Comparison of ENCODE assay signal across 11 cellular contexts in genomic region chr1:66532214-66532613, GRCh38. TPM values are rescaled to one million over a fixed set of nuclear protein-coding genes. Genes with fewer than 3 reads are reported as not detected.
DNase-seq lines count a peak whose midpoint lies in the region; ATAC-seq and TF ChIP-seq lines count a peak whose summit lies in the region.
"Had no signal": no experiment of that assay in that cellular context is flagged by ENCODE, and none has a peak within 500 bp of the region (broad histone marks: within the 10 kb centered on the region; RNA-seq: fewer than 3 reads in every experiment).

No MANE protein-coding gene starts in this region.

- WGBS in esophagus squamous epithelium, 2 donors = 42 to 62% methylated on average over 1 of the region's 1 CpG

- H3K9me3 ChIP-seq in esophagus squamous epithelium (no peaks in the 10 kb centered on the region), osteoblast (ENCODE audit: low read depth, low read length) (no peaks in the 10 kb centered on the region)
- H3K9me3 ChIP-seq: body of pancreas, SJSA1 had no signal

- H3K4me2 ChIP-seq in osteoblast (ENCODE audit: insufficient read depth, low read length) = peak overlapping the region; percentile 87

- H3K36me3 ChIP-seq in esophagus squamous epithelium (no peaks in the 10 kb centered on the region), osteoblast (ENCODE audit: insufficient read depth, low read length) (no peaks in the 10 kb centered on the region)
- H3K36me3 ChIP-seq: SJSA1 had no signal

- no peak for TF ChIP-seq CTCF in esophagus squamous epithelium (IDR thresholded peaks at IDR 0.05)
- TF ChIP-seq CTCF in osteoblast (IDR thresholded peaks at IDR 0.05; ENCODE audit: extremely low read depth, low read depth, low read length) = no peak

- no peaks in the 10 kb centered on the region for H3K36me3 Mint-ChIP-seq in stimulated activated naive CD8-positive, alpha-beta T cell treated with anti-CD3 and anti-CD28 coated beads, Interleukin-15, Interleukin-2, amounts not matched to agents 100 ng/mL and 50 ng/mL, for 24 hours (ENCODE audit: low read depth)

- TF ChIP-seq POLR2A in esophagus squamous epithelium (IDR thresholded peaks at IDR 0.05) = no peak

- DNase-seq in stimulated activated naive CD8-positive, alpha-beta T cell treated with anti-CD3 and anti-CD28 coated beads, Interleukin-15, Interleukin-2, amounts not matched to agents 100 U/mL and 50 U/mL, for 24 hours = no peak
- DNase-seq in esophagus squamous epithelium (lab: John Stamatoyannopoulos, UW) (no peak), osteoblast (ENCODE audit: insufficient read length, low spot score, missing footprints) (peak; percentile 32), KBM-7 (no peak)
- no peak for DNase-seq in stimulated activated CD4-positive, alpha-beta T cell treated with anti-CD3 and anti-CD28 coated beads, Interleukin-4, amount 100 ng/mL, for 24 hours
- no peak for DNase-seq in stimulated activated CD4-positive, alpha-beta T cell treated with anti-CD3 and anti-CD28 coated beads, Interleukin-4, amount 100 ng/mL, for 1 hour
- DNase-seq: body of pancreas had no signal

- no peak for ATAC-seq in stimulated activated naive CD8-positive, alpha-beta T cell treated with anti-CD3 and anti-CD28 coated beads, Interleukin-15, Interleukin-2, amounts not matched to agents 100 U/mL and 50 U/mL, for 24 hours
- ATAC-seq in GM19455 (IDR thresholded peaks at IDR 0.05; ENCODE audit: unreplicated experiment) = no peak

- peaks cover 50% of the 10 kb centered on the region for H3K27me3 Mint-ChIP-seq in stimulated activated naive CD8-positive, alpha-beta T cell treated with anti-CD3 and anti-CD28 coated beads, Interleukin-15, Interleukin-2, amounts not matched to agents 100 ng/mL and 50 ng/mL, for 24 hours

- intact Hi-C loops in esophagus squamous epithelium (cut with DNase I) = no loop called here

- in situ Hi-C loops in KBM-7 (cut with MboI; ENCODE audit: low pct_unique_long_range_greater_than_20kb, low sequenced_read_pairs) = no loop called here

- H3K27me3 ChIP-seq in esophagus squamous epithelium (peaks cover 0 to 24% (median 0%) of the 10 kb centered on the region in 4 donors), osteoblast (ENCODE audit: insufficient read depth, low read length) (no peaks in the 10 kb centered on the region)
- H3K27me3 ChIP-seq: body of pancreas, SJSA1 had no signal

- H3K27ac ChIP-seq in esophagus squamous epithelium = peak overlapping the region in 3 of 4 donors; percentile 73 to 87 (median 86)
- peak overlapping the region; percentile 90 for H3K27ac ChIP-seq in osteoblast (ENCODE audit: low read depth, low read length)
- H3K27ac ChIP-seq: body of pancreas had no signal

- H3K4me3 ChIP-seq in esophagus squamous epithelium (no peak overlapping the region), osteoblast (ENCODE audit: insufficient read depth, low read length) (peak overlapping the region; percentile 70)
- H3K4me3 ChIP-seq: body of pancreas had no signal

- H2AFZ ChIP-seq in osteoblast (ENCODE audit: low read length) = no peak overlapping the region

- H3K4me1 ChIP-seq in esophagus squamous epithelium (peaks cover 0 to 18% (median 7%) of the 10 kb centered on the region in 3 donors), osteoblast (ENCODE audit: insufficient read depth, low read length) (peaks cover 12% of the 10 kb centered on the region)

- H3K9me3 Mint-ChIP-seq in stimulated activated naive CD8-positive, alpha-beta T cell treated with anti-CD3 and anti-CD28 coated beads, Interleukin-15, Interleukin-2, amounts not matched to agents 100 ng/mL and 50 ng/mL, for 24 hours = no peaks in the 10 kb centered on the region

- peaks cover 34% of the 10 kb centered on the region for H3K79me2 ChIP-seq in osteoblast (ENCODE audit: insufficient read depth, low read length)

- H3K4me3 Mint-ChIP-seq in stimulated activated naive CD8-positive, alpha-beta T cell treated with anti-CD3 and anti-CD28 coated beads, Interleukin-15, Interleukin-2, amounts not matched to agents 100 ng/mL and 50 ng/mL, for 24 hours = peak overlapping the region; percentile 81

- H4K20me1 ChIP-seq in osteoblast (ENCODE audit: insufficient read depth, low read length) = no peaks in the 10 kb centered on the region

- no peak overlapping the region for H3K27ac Mint-ChIP-seq in stimulated activated naive CD8-positive, alpha-beta T cell treated with anti-CD3 and anti-CD28 coated beads, Interleukin-15, Interleukin-2, amounts not matched to agents 100 ng/mL and 50 ng/mL, for 24 hours

- H3K4me1 Mint-ChIP-seq in stimulated activated naive CD8-positive, alpha-beta T cell treated with anti-CD3 and anti-CD28 coated beads, Interleukin-15, Interleukin-2, amounts not matched to agents 100 ng/mL and 50 ng/mL, for 24 hours (ENCODE audit: low read depth) = peaks cover 10% of the 10 kb centered on the region

RNA-seq across cellular contexts. Expression of gene SGIP1, which starts 1.7 kb away (rescaled TPM):
- total RNA-seq in esophagus squamous epithelium (1 to 10 TPM in 2 of 4 donors, under 1 TPM in 1, not detected in 1; 0.35 to 5.2 (median 2.3) TPM), osteoblast (17.4 and 31.5 TPM in 2 replicates)
- total RNA-seq: MCF 10A had no signal
